ENCODE assay signal across 10 cellular contexts in genomic region chr3:12658593-12659058, GRCh38. TPM values are rescaled to one million over a fixed set of nuclear protein-coding genes. Genes with fewer than 3 reads are reported as not detected.
DNase-seq lines count a peak whose midpoint lies in the region; ATAC-seq and TF ChIP-seq lines count a peak whose summit lies in the region.
"Had no signal": no experiment of that assay in that cellular context is flagged by ENCODE, and none has a peak within 500 bp of the region (broad histone marks: within the 10 kb centered on the region; RNA-seq: fewer than 3 reads in every experiment).

No MANE protein-coding gene starts in this region.

- ATAC-seq in GM23338 (no peak), HG03342 (IDR thresholded peaks at IDR 0.05; ENCODE audit: unreplicated experiment) (no peak), HG03469 (IDR thresholded peaks at IDR 0.05; ENCODE audit: unreplicated experiment) (no peak), GM19452 (IDR thresholded peaks at IDR 0.05; ENCODE audit: unreplicated experiment) (no peak)

- H3K36me3 ChIP-seq in A673 (ENCODE audit: insufficient read depth, low read length, poor library complexity, severe bottlenecking) = no peaks in the 10 kb centered on the region
- no peaks in the 10 kb centered on the region for H3K36me3 ChIP-seq in GM23338 (ENCODE audit: insufficient read depth)

- peaks cover 11% of the 10 kb centered on the region; the same call in 2 of the 3 replicates for H3K36me3 Mint-ChIP-seq in GM23338 (ENCODE audit: low read depth)
- H3K36me3 Mint-ChIP-seq in mesothelial cell of epicardium = peaks cover 2% of the 10 kb centered on the region

- no peak overlapping the region for H3K4me3 ChIP-seq in A673 (ENCODE audit: low read depth, low read length, poor library complexity, severe bottlenecking)
- H3K4me3 ChIP-seq in GM23338 = no peak overlapping the region
- H3K4me3 ChIP-seq in astrocyte of the cerebellum (ENCODE audit: low read depth, low read length) = no peak overlapping the region
- H3K4me3 ChIP-seq: skin epidermis had no signal

- peaks cover 36% of the 10 kb centered on the region for H3K4me1 ChIP-seq in A673 (ENCODE audit: insufficient read depth, low read length, poor library complexity, severe bottlenecking)
- H3K4me1 ChIP-seq in GM23338 (ENCODE audit: insufficient read depth) = peaks cover 30% of the 10 kb centered on the region

- DNase-seq in A673 (ENCODE audit: low spot score) (peak; percentile 59), GM23338 (ENCODE audit: low spot score) (no peak), astrocyte of the cerebellum (ENCODE audit: low read depth) (peak; percentile 89), mesothelial cell of epicardium (ENCODE audit: low spot score in 2 of 2, unreplicated experiment in 2 of 2) (no peak), DMS153 (lab: John Stamatoyannopoulos, UW) (no peak)
- DNase-seq: DMS53 had no signal

- no peaks in the 10 kb centered on the region for H3K9me2 ChIP-seq in GM23338 (ENCODE audit: insufficient read depth)

- H3K27ac Mint-ChIP-seq in GM23338 = peak overlapping the region; percentile 9; the same call in 1 of the 2 replicates
- peak overlapping the region; percentile 87 for H3K27ac Mint-ChIP-seq in mesothelial cell of epicardium

- intact Hi-C loops in A673 (cut with micrococcal nuclease; ENCODE audit: unreplicated experiment) = no loop called here

- no peak overlapping the region for H3K4me2 ChIP-seq in GM23338

- H3K27ac ChIP-seq in A673 (ENCODE audit: low read depth, low read length, poor library complexity, severe bottlenecking) (peak overlapping the region; percentile 0), GM23338 (ENCODE audit: low read depth) (no peak overlapping the region)

- H3K27me3 Mint-ChIP-seq in GM23338 (ENCODE audit: insufficient read depth, low read depth, poor library complexity) (peaks cover 2% of the 10 kb centered on the region), mesothelial cell of epicardium (ENCODE audit: low read depth) (no peaks in the 10 kb centered on the region)

- H3K4me1 Mint-ChIP-seq in GM23338 = peaks cover 38% of the 10 kb centered on the region
- H3K4me1 Mint-ChIP-seq in mesothelial cell of epicardium = peaks cover 32% of the 10 kb centered on the region

- TF ChIP-seq CTCF in A673 (conservative IDR thresholded peaks at IDR 0.05; ENCODE audit: low read depth, low read length) (no peak), GM23338 (conservative IDR thresholded peaks at IDR 0.05; ENCODE audit: low read depth in 2 of 2) (no peak), astrocyte of the cerebellum (IDR thresholded peaks at IDR 0.05; ENCODE audit: low read depth, low read length, missing control alignments) (no peak), mesothelial cell of epicardium (IDR thresholded peaks at IDR 0.05; ENCODE audit: unreplicated experiment) (no peak)

- H4K20me1 ChIP-seq in GM23338 (replicated peaks; ENCODE audit: insufficient read depth) = peaks cover 49% of the 10 kb centered on the region

- no peaks in the 10 kb centered on the region for H3K9me3 ChIP-seq in A673 (ENCODE audit: low read depth, low read length, poor library complexity, severe bottlenecking)

- peaks cover 3% of the 10 kb centered on the region; the same call in 1 of the 2 replicates for H3F3A ChIP-seq in GM23338 (replicated peaks; ENCODE audit: low read depth)

- H3K27me3 ChIP-seq in A673 (replicated peaks; ENCODE audit: insufficient read depth, low read depth, low read length, poor library complexity) (no peaks in the 10 kb centered on the region), GM23338 (ENCODE audit: insufficient read depth) (no peaks in the 10 kb centered on the region)

- CTCF ChIA-PET in A673 (lab: Charles Lee) = no interaction called here

- H3K4me3 Mint-ChIP-seq in GM23338 = no peak overlapping the region; the same call in 2 of the 3 replicates
- no peak overlapping the region for H3K4me3 Mint-ChIP-seq in mesothelial cell of epicardium

- in situ Hi-C loops in astrocyte of the cerebellum (cut with HindIII; ENCODE audit: low sequenced_read_pairs) = loop anchor here (5.0 kb wide), 1 partner anchor 51 kb away; no protein-coding TSS in a partner anchor

- H3K9me3 Mint-ChIP-seq in GM23338 (peaks cover 2% of the 10 kb centered on the region; the same call in 1 of the 3 replicates), mesothelial cell of epicardium (no peaks in the 10 kb centered on the region)

- no TSS peak for BruUV-seq in A673 (replicated peaks; lab: Mats Ljungman, UMichigan)

- no peak overlapping the region for H2AFZ ChIP-seq in GM23338

- H3K79me2 ChIP-seq in GM23338 (replicated peaks; ENCODE audit: insufficient read depth) = peaks cover 100% of the 10 kb centered on the region

- POLR2A ChIA-PET in A673 (lab: Charles Lee; ENCODE audit: low non-redundant PET) = no interaction called here

TF ChIP-seq in GM23338, 12 proteins besides CTCF, POLR2A, EP300 and RAD21 (continues in another document):
- no peak for TF ChIP-seq EZH2 (IDR thresholded peaks at IDR 0.05; ENCODE audit: low read depth, unreplicated experiment)
- TF ChIP-seq REST (IDR thresholded peaks at IDR 0.05; ENCODE audit: unreplicated experiment) = no peak
- TF ChIP-seq CREB1 (CRISPR knock-in tag; IDR thresholded peaks at IDR 0.05; ENCODE audit: low read depth) = no peak
- TF ChIP-seq ZNF331 (CRISPR knock-in tag; IDR thresholded peaks at IDR 0.05; ENCODE audit: low read depth) = no peak
- no peak for TF ChIP-seq POLR2AphosphoS5 (IDR thresholded peaks at IDR 0.05; ENCODE audit: low read depth)
- TF ChIP-seq EZH2phosphoT487 (IDR thresholded peaks at IDR 0.05; ENCODE audit: unreplicated experiment) = no peak
- TF ChIP-seq STAT1 (IDR thresholded peaks at IDR 0.05; ENCODE audit: unreplicated experiment) = no peak
- TF ChIP-seq NANOG (IDR thresholded peaks at IDR 0.05; ENCODE audit: borderline replicate concordance) = no peak
- TF ChIP-seq JUNB (IDR thresholded peaks at IDR 0.05; ENCODE audit: unreplicated experiment) = no peak

RNA-seq across cellular contexts. Expression of gene RAF1, which starts 5.3 kb away (rescaled TPM):
- total RNA-seq in A673 (2021) = 127 and 130 TPM in 2 replicates
- 123 and 135 TPM in 2 replicates for total RNA-seq in GM23338 (2014; rRNA removed; shearing (Covaris generic))
- 35.6 and 39.5 TPM in 2 replicates for polyA plus RNA-seq in GM23338 (2016; fragmentation: Nextera tagmentation; extraction: Ambion mirVana)
- 108 to 116 TPM (median 111 TPM) in 3 replicates for total RNA-seq in mesothelial cell of epicardium

Comparison
In these comparisons a context has a peak if more than half of its experiments do, and no peak if none do; other contexts are left out.
1. DNase-seq: peak in A673 (single experiment) and astrocyte of the cerebellum (single experiment); none in GM23338 (single experiment), mesothelial cell of epicardium (0 of 2) and DMS153 (single experiment).